ENCODE assay signal across 15 cellular contexts in genomic region chr2:168526641-168527040, GRCh38.
DNase-seq lines count a peak whose midpoint lies in the region; ATAC-seq and TF ChIP-seq lines count a peak whose summit lies in the region.
"Had no signal": no experiment of that assay in that cellular context is flagged by ENCODE, and none has a peak within 500 bp of the region (broad histone marks: within the 10 kb centered on the region; RNA-seq: fewer than 3 reads in every experiment).

No MANE protein-coding gene starts in this region.

- H3K9me3 Mint-ChIP-seq in T-cell, result no peaks in the 10 kb centered on the region
- H3K9me3 Mint-ChIP-seq: CD4-positive, alpha-beta T cell; stimulated activated naive CD8-positive, alpha-beta T cell treated with anti-CD3 and anti-CD28 coated beads, Interleukin-15, amount 100 ng/mL, for 72 hours had no signal

- CTCF ChIA-PET in T-cell (lab: Charles Lee), result no interaction called here

- peaks cover 0 to 93% of the 10 kb centered on the region in 2 donors for H3K4me1 ChIP-seq in right atrium auricular region
- H3K4me1 ChIP-seq in testis, result peaks cover 52% of the 10 kb centered on the region

- H3K36me3 ChIP-seq in right atrium auricular region (no peaks in the 10 kb centered on the region), testis (ENCODE audit: low read depth, missing control alignments) (no peaks in the 10 kb centered on the region)
- H3K36me3 ChIP-seq: lower lobe of right lung had no signal

- WGBS in testis, 2 donors, result 30 to 35% methylated on average over 3 of the region's 3 CpGs

- no peaks in the 10 kb centered on the region for H3K27me3 ChIP-seq in right atrium auricular region
- H3K27me3 ChIP-seq in testis, result no peaks in the 10 kb centered on the region

- H3K9me3 ChIP-seq in right atrium auricular region (no peaks in the 10 kb centered on the region), testis (no peaks in the 10 kb centered on the region)
- H3K9me3 ChIP-seq: lower lobe of right lung had no signal

- no peaks in the 10 kb centered on the region for H3K27me3 Mint-ChIP-seq in T-cell
- H3K27me3 Mint-ChIP-seq: CD4-positive, alpha-beta T cell; stimulated activated naive CD8-positive, alpha-beta T cell treated with anti-CD3 and anti-CD28 coated beads, Interleukin-15, amount 100 ng/mL, for 72 hours had no signal

- H3K4me3 ChIP-seq in coronary artery (peak overlapping the region; percentile 23), right atrium auricular region (no peak overlapping the region), testis (no peak overlapping the region)
- H3K4me3 ChIP-seq: lower lobe of right lung had no signal

- TF ChIP-seq POLR2A in testis (IDR thresholded peaks at IDR 0.05), result no peak

- no peaks in the 10 kb centered on the region for H3K36me3 Mint-ChIP-seq in T-cell

- intact Hi-C loops in testis (cut with DNase I; ENCODE audit: low total_unique reads), result no loop called here

- ATAC-seq in HG03354 (IDR thresholded peaks at IDR 0.05; ENCODE audit: poor library complexity, severe bottlenecking, unreplicated experiment), result no peak
- ATAC-seq in T-cell (replicated peaks in 1 of 4), result no peak
- ATAC-seq: stimulated activated naive CD8-positive, alpha-beta T cell treated with anti-CD3 and anti-CD28 coated beads, Interleukin-15, amount 100 ng/mL, for 72 hours had no signal

- H3K4me3 Mint-ChIP-seq in T-cell, result no peak overlapping the region
- H3K4me3 Mint-ChIP-seq: CD4-positive, alpha-beta T cell; stimulated activated naive CD8-positive, alpha-beta T cell treated with anti-CD3 and anti-CD28 coated beads, Interleukin-15, amount 100 ng/mL, for 72 hours had no signal

- peaks cover 61 to 73% (median 66%) of the 10 kb centered on the region in 3 donors for H3K4me1 Mint-ChIP-seq in T-cell

- TF ChIP-seq CTCF in coronary artery (IDR thresholded peaks at IDR 0.05) (no peak), right atrium auricular region (IDR thresholded peaks at IDR 0.05) (no peak), testis (IDR thresholded peaks at IDR 0.05) (no peak)

- no peak overlapping the region for H3K27ac Mint-ChIP-seq in T-cell
- H3K27ac Mint-ChIP-seq: CD4-positive, alpha-beta T cell; stimulated activated naive CD8-positive, alpha-beta T cell treated with anti-CD3 and anti-CD28 coated beads, Interleukin-15, amount 100 ng/mL, for 72 hours had no signal

- POLR2A ChIA-PET in T-cell (lab: Charles Lee), result no interaction called here

- H3K27ac ChIP-seq in coronary artery, result peak overlapping the region; percentile 4 to 68
- H3K27ac ChIP-seq in right atrium auricular region, result peak overlapping the region; percentile 78 to 93
- peak overlapping the region; percentile 78 to 89 for H3K27ac ChIP-seq in testis
- H3K27ac ChIP-seq: lower lobe of right lung had no signal

- DNase-seq in NCI-H446 treated with DMSO at 0.1 percent for 48 hours (lab: John Stamatoyannopoulos, UW) (peak; percentile 55), coronary artery (ENCODE audit: low spot score) (no peak), right atrium auricular region (ENCODE audit: low spot score) (peak; percentile 65), testis (peak; percentile 92), T-cell (no peak), germinal center (ENCODE audit: low spot score) (no peak)
- DNase-seq: activated CD4-positive, alpha-beta T cell treated with anti-CD3 and anti-CD28 coated beads for 1 hour; activated T-cell treated with anti-CD3 and anti-CD28 coated beads, Interleukin-2, amount 50 U/mL, for 1 hour; amygdala; CD4-positive, alpha-beta T cell; hippocampal formation; lower lobe of right lung; stimulated activated naive CD8-positive, alpha-beta T cell treated with anti-CD3 and anti-CD28 coated beads, Interleukin-15, amount 100 ng/mL, for 72 hours; SW 1271 had no signal

Comparison
In these comparisons a context has a peak if more than half of its experiments do, and no peak if none do; other contexts are left out.
1. DNase-seq: peak in NCI-H446 treated with DMSO at 0.1 percent for 48 hours (single experiment), right atrium auricular region (single experiment) and testis (single experiment); none in coronary artery (single experiment), T-cell (0 of 34) and germinal center (single experiment).
2. Peak in every context shown above with its lines, with median percentiles within 50 percentile points of each other: H3K27ac ChIP-seq.